1 cellular context compared by ENCODE assay signal in the genomic region with DNA sequence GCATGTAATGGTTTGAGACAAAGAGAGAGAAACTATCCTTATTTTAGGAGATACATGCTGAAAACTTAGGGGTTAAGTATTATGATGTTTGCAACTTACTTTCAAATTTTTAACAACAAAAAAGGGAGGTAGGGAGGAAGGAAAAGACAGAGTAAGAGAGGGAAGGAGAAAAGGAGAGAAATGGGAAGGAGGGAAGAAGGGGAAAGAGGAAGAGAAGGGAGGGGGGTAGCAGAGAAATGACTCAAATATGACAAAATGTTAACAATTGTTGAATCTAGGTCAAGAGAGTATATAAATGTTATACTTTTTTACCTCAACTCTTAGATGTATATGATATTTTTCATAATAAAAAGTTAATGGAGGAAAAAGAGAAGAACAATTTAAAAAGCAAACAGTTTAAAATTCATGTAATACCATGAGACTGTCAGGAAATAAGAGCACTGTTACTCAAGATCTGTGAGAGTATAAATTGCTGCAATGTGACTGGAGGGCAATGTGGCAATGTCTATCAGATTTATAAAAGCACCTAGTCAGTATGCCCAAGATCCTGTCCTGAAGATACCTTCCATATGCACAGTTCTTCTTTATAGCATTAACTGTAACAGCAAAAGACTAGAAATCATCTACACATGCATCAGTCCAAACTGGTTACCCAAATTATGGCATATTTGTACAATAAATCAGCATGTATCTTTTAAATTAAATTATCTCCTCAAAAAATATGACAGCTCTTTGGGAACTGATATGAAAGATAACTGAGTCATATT.
TF ChIP-seq lines count a peak whose summit lies in the region.

No MANE protein-coding gene starts in this region.

TF ChIP-seq in SK-N-SH treated with all-trans-retinoic acid at 6 μM for 48 hours, 23 proteins besides CTCF, POLR2A, EP300 and RAD21 (continued from another document):
- TF ChIP-seq, protein P1, sequence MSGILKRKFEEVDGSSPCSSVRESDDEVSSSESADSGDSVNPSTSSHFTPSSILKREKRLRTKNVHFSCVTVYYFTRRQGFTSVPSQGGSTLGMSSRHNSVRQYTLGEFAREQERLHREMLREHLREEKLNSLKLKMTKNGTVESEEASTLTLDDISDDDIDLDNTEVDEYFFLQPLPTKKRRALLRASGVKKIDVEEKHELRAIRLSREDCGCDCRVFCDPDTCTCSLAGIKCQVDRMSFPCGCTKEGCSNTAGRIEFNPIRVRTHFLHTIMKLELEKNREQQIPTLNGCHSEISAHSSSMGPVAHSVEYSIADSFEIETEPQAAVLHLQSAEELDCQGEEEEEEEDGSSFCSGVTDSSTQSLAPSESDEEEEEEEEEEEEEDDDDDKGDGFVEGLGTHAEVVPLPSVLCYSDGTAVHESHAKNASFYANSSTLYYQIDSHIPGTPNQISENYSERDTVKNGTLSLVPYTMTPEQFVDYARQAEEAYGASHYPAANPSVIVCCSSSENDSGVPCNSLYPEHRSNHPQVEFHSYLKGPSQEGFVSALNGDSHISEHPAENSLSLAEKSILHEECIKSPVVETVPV (CRISPR knock-in tag; IDR thresholded peaks at IDR 0.05): no peak
- TF ChIP-seq TSHZ2 (CRISPR knock-in tag; IDR thresholded peaks at IDR 0.05) (no peak), OSR1 (CRISPR knock-in tag; IDR thresholded peaks at IDR 0.05) (no peak)
TF ChIP-seq in SK-N-SH treated with all-trans-retinoic acid at 6 μM for 48 hours: peak in this region for 3.
